In the genomic region with DNA sequence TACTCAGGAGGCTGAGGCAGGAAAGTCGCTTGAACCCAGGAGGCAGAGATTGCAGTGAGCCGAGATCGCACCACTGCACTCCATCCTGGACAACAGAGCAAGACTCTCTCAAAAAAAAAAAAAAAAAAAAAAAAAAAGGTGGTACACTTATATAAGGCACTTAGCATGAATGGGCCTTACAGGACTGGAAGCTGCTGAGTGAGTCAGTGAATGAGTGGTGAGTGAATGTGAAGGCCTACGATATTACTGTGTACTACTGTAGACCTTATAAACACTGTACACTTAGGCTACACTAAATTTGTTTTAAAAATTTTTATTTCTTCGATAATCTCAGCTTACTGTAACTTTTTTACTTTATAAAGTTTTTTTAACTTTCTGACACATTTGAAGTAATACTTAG, we compare ENCODE assay signal across 8 cellular contexts. TPM values are rescaled to one million over a fixed set of nuclear protein-coding genes. Genes with fewer than 3 reads are reported as not detected.
A peak's percentile ranks its signal among the peaks of the same experiment; 100 is the strongest.
DNase-seq lines count a peak whose midpoint lies in the region; FAIRE-seq and TF ChIP-seq lines count a peak whose summit lies in the region.
"Not testable (repeated sequence)": the region's sequence is repeated elsewhere in the genome, so short reads cannot be mapped to it uniquely, and the experiment has no call there.

No MANE protein-coding gene starts in this region.

- not testable (repeated sequence) for H4K20me1 ChIP-seq in GM23248 (ENCODE audit: insufficient read depth)
- H4K20me1 ChIP-seq in astrocyte (ENCODE audit: insufficient read depth, low read length), result peaks cover 59% of the 10 kb centered on the region

- H3K9me3 ChIP-seq in AG04450 (ENCODE audit: control insufficient read depth, insufficient read depth, low read length); GM23248 (ENCODE audit: low read depth); astrocyte (ENCODE audit: insufficient read depth, low read depth, low read length); mesenchymal stem cell (ENCODE audit: control insufficient read depth, low read length): not testable (repeated sequence)

- not testable (repeated sequence) for H2BK5ac ChIP-seq in mesenchymal stem cell (ENCODE audit: low read depth, low read length, poor library complexity, severe bottlenecking)

- H3K9ac ChIP-seq in GM23248; astrocyte (ENCODE audit: low read length); mesenchymal stem cell (ENCODE audit: low read length): not testable (repeated sequence)

- not testable (repeated sequence) for H4K8ac ChIP-seq in mesenchymal stem cell (ENCODE audit: low read length)

- H2BK120ac ChIP-seq in mesenchymal stem cell (ENCODE audit: low read depth, low read length), result not testable (repeated sequence)

- H3K18ac ChIP-seq in mesenchymal stem cell (ENCODE audit: low read depth in 1 of 2, low read length in 2 of 2), result not testable (repeated sequence)

- WGBS in GM23248 (ENCODE audit: low coverage in 1 of 2, low lambda C conversion rate in 2 of 2, missing lambda C conversion rate in 2 of 2), 2 experiments, result 70 to 81% methylated on average over 5 of the region's 5 CpGs
- no CpG with 5 or more reads among the region's 5 CpGs for WGBS in mesenchymal stem cell

- not testable (repeated sequence) for H2AFZ ChIP-seq in GM23248; astrocyte (ENCODE audit: low read depth, low read length); mesenchymal stem cell (ENCODE audit: low read depth, low read length)

- not testable (repeated sequence) for H2BK12ac ChIP-seq in mesenchymal stem cell (ENCODE audit: low read length in 2 of 2)

- not testable (repeated sequence) for H3K4ac ChIP-seq in mesenchymal stem cell (ENCODE audit: low read depth in 1 of 2, low read length in 2 of 2)

- H3K9me2 ChIP-seq in GM23248 (ENCODE audit: insufficient read depth), result not testable (repeated sequence)

- H3K27ac ChIP-seq in AG04450 (ENCODE audit: low read depth, low read length); GM23248; astrocyte (ENCODE audit: low read depth, low read length); mesenchymal stem cell (ENCODE audit: low read length, poor library complexity, severe bottlenecking): not testable (repeated sequence)

- H3K4me3 ChIP-seq in AG04450 (ENCODE audit: low read depth, low read length); GM23248; astrocyte (ENCODE audit: insufficient read depth, low read depth, low read length); fibroblast of mammary gland (ENCODE audit: control insufficient read depth, low read depth, low read length); mesenchymal stem cell (ENCODE audit: insufficient read depth in 1 of 2, low read depth in 1 of 2, low read length in 2 of 2): not testable (repeated sequence)

- H4K91ac ChIP-seq in mesenchymal stem cell (ENCODE audit: low read length), result not testable (repeated sequence)

- not testable (repeated sequence) for TF ChIP-seq CTCF in AG04450 (IDR thresholded peaks at IDR 0.05; ENCODE audit: low read depth, low read length); HFFc6 (IDR thresholded peaks at IDR 0.05); astrocyte (IDR thresholded peaks at IDR 0.05; ENCODE audit: insufficient read depth, low read depth, low read length); fibroblast of mammary gland (conservative IDR thresholded peaks at IDR 0.05; ENCODE audit: control insufficient read depth, insufficient read depth, low read depth, low read length)

- not testable (repeated sequence) for H2BK15ac ChIP-seq in mesenchymal stem cell (ENCODE audit: low read depth, poor library complexity, severe bottlenecking)

- CTCF ChIA-PET in AG04450 (lab: Charles Lee), result interaction anchor here (0.7 to 1.0 kb wide), 3 partner anchors 8 to 47 kb away, joined by 3 to 4 read pairs (median 3); no protein-coding TSS in a partner anchor

- H3K79me2 ChIP-seq in GM23248 (ENCODE audit: insufficient read depth) (peaks cover 99% of the 10 kb centered on the region), astrocyte (ENCODE audit: insufficient read depth, low read length) (peaks cover 61% of the 10 kb centered on the region)

- not testable (repeated sequence) for H3K9me3 Mint-ChIP-seq in HFFc6; astrocyte (ENCODE audit: unreplicated experiment)

- not testable (repeated sequence) for H3K36me3 Mint-ChIP-seq in HFFc6 (ENCODE audit: low read depth); astrocyte (ENCODE audit: low read depth, unreplicated experiment)

- H3K27ac Mint-ChIP-seq in HFFc6; astrocyte (ENCODE audit: unreplicated experiment): not testable (repeated sequence)

- not testable (repeated sequence) for H2AK5ac ChIP-seq in mesenchymal stem cell (ENCODE audit: low read length, severe bottlenecking)

- H3K27me3 ChIP-seq in AG04450 (ENCODE audit: control insufficient read depth, insufficient read depth, low read length); GM23248 (replicated peaks; ENCODE audit: insufficient read depth); astrocyte (ENCODE audit: insufficient read depth, low read length); mesenchymal stem cell (ENCODE audit: control insufficient read depth in 1 of 2, insufficient read depth in 1 of 2, low read length in 2 of 2): not testable (repeated sequence)

- not testable (repeated sequence) for H3K4me3 Mint-ChIP-seq in HFFc6; astrocyte (ENCODE audit: unreplicated experiment)

- peaks cover 12% of the 10 kb centered on the region for H3K4me1 ChIP-seq in GM23248 (ENCODE audit: insufficient read depth)
- H3K4me1 ChIP-seq in astrocyte (ENCODE audit: insufficient read depth, low read length); mesenchymal stem cell (ENCODE audit: control insufficient read depth, insufficient read depth, low read depth, low read length): not testable (repeated sequence)

- peaks cover 21% of the 10 kb centered on the region for H3K79me1 ChIP-seq in mesenchymal stem cell (replicated peaks; ENCODE audit: low read length, poor library complexity, severe bottlenecking)

- H3F3A ChIP-seq in GM23248 (ENCODE audit: insufficient read depth), result peaks cover 11% of the 10 kb centered on the region; the same call in 1 of the 2 replicates

- not testable (repeated sequence) for H3K4me2 ChIP-seq in GM23248 (ENCODE audit: unreplicated experiment); astrocyte (ENCODE audit: low read length); mesenchymal stem cell (ENCODE audit: low read length, poor library complexity, severe bottlenecking)

- POLR2A ChIA-PET in AG04450 (lab: Yijun Ruan, JAX), result interaction anchor here (1.3 kb wide), 1 partner anchor 16 kb away, joined by 8 read pairs; no protein-coding TSS in a partner anchor

- H3K23ac ChIP-seq in mesenchymal stem cell (ENCODE audit: low read length in 2 of 2), result not testable (repeated sequence)

- H3K27me3 Mint-ChIP-seq in HFFc6 (ENCODE audit: insufficient read depth); astrocyte (ENCODE audit: low read depth, unreplicated experiment): not testable (repeated sequence)

- not testable (repeated sequence) for FAIRE-seq in astrocyte (lab: Jason Lieb, UNC)

- H3K4me1 Mint-ChIP-seq in HFFc6 (ENCODE audit: low read depth), result peaks cover 33% of the 10 kb centered on the region
- not testable (repeated sequence) for H3K4me1 Mint-ChIP-seq in astrocyte (ENCODE audit: low read depth, unreplicated experiment)

- in situ Hi-C loops in GM23248 (cut with MboI), result not testable (repeated sequence)

- DNase-seq in AG04450 (ENCODE audit: low read depth, low spot score) (peak; percentile 16), GM23248 (peak; percentile 65), HFFc6 (peak; percentile 18), M059J (ENCODE audit: low read depth) (peak; percentile 58), RKO (ENCODE audit: low spot score) (peak; percentile 67), astrocyte (ENCODE audit: low read depth) (peak; percentile 30), fibroblast of mammary gland (ENCODE audit: low read depth) (peak; percentile 46), mesenchymal stem cell (peak; percentile 34)

- not testable (repeated sequence) for H3K36me3 ChIP-seq in GM23248 (ENCODE audit: low read depth); astrocyte (ENCODE audit: insufficient read depth, low read length); mesenchymal stem cell (ENCODE audit: control insufficient read depth in 1 of 2, insufficient read depth in 2 of 2, low read depth in 1 of 2, low read length in 2 of 2)

- not testable (repeated sequence) for H3K14ac ChIP-seq in mesenchymal stem cell (ENCODE audit: low read length in 2 of 2)

RNA-seq across cellular contexts. Expression of a gene that starts 15.1 kb away (rescaled TPM):
- polyA plus RNA-seq in AG04450 (2011; rRNA removed) (35.8 and 48.4 TPM in 2 replicates), GM23248 (2016; fragmentation: Nextera tagmentation; extraction: Ambion mirVana) (13.9 and 14.0 TPM in 2 replicates)
- 32.8 and 46.0 TPM in 2 replicates for polyA minus RNA-seq in AG04450 (2011; rRNA and poly(A)+ RNA removed)
- 22.7 and 28.5 TPM in 2 replicates for total RNA-seq in GM23248 (2014; rRNA removed; shearing (Covaris generic))
- 10 to 100 TPM; 14.3 to 18.6 (median 16.6) TPM for total RNA-seq in HFFc6 (2021; fragmentation: NEBNext Ultra II Directional; extraction: Animal tissue kit (Norgen Biotek cat#: 25700))
- total RNA-seq in M059J (2014; rRNA removed; shearing (Covaris generic)), result 25.7 and 31.0 TPM in 2 replicates
- total RNA-seq in astrocyte, result 16.3 and 18.0 TPM in 2 replicates
- 35.2 TPM for polyA plus RNA-seq in mesenchymal stem cell (2013, experiment 1 of 2)
- 34.9 TPM for polyA plus RNA-seq in mesenchymal stem cell (2013, experiment 2 of 2)

Comparison
In these comparisons a context has a peak if more than half of its experiments do, and no peak if none do; other contexts are left out.
1. DNase-seq: peak in every context shown above with its lines; median percentile 67 in RKO; 65 in GM23248; 58 in M059J; 46 in fibroblast of mammary gland; 34 in mesenchymal stem cell; 30 in astrocyte; 18 in HFFc6; 16 in AG04450.